Comparison of ENCODE assay signal across 17 cellular contexts in the genomic region with DNA sequence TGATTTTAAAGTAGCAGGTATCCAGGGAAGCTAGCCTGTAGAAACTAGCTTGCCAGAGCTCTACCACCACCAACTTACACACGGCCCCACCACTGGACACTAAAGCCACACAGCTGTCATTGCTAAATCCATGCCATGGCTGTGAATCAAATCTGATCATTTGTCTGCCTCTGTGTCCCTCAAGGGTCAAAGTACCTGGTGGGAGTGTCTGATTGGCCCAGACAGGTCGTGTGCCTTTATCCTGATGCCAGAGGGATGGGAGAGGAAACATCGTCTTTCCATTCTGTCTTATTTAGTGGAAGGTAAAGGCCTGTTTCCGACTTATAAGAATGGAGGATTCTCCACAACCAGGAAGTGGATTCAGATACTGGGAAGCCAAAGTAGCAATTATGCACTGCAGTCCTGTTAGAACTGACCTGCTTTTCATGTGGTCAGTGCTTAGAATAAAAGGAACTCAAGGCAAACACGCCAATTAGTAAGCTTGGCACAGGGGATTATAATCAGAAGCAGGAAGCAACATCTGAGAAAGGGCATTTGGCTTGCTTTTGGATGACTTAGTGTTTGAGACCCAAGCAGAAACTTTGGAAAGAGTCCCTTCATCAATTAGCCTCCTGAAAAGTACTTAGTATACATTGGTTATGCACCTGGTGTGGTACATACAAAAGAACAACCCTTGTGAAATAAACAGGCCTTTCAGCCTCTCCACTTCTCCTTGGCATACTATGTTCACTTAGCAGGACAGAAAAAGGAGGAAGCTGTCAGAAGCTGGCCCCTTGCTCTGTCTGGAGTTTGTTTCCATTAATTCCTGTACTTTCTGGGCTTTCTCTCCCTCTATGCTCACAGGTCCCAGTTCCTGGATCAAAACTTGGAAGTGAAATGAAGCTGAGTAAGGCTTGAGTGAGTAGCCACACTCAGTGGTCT.
DNase-seq lines count a peak whose midpoint lies in the region; ATAC-seq and TF ChIP-seq lines count a peak whose summit lies in the region.
"Had no signal": no experiment of that assay in that cellular context is flagged by ENCODE, and none has a peak within 500 bp of the region (broad histone marks: within the 10 kb centered on the region; RNA-seq: fewer than 3 reads in every experiment).

No MANE protein-coding gene starts in this region.

- H3K9ac ChIP-seq in IMR-90 (ENCODE audit: low read depth, low read length): no peak overlapping the region

- H3K36me3 Mint-ChIP-seq in brain: no peaks in the 10 kb centered on the region
- H3K36me3 Mint-ChIP-seq in stimulated activated memory B cell treated with anti-CD40 and anti-IgM and Interleukin-4, amounts not matched to agents 10 μg/mL and 1 μg/mL and 100 μg/mL, for 72 hours: no peaks in the 10 kb centered on the region
- H3K36me3 Mint-ChIP-seq: CD14-positive monocyte had no signal

- H4K91ac ChIP-seq in IMR-90 (ENCODE audit: insufficient read depth, low read depth, low read length): no peak overlapping the region

- no peak overlapping the region for H2BK5ac ChIP-seq in IMR-90 (ENCODE audit: low read depth, low read length, poor library complexity, severe bottlenecking)

- H2BK20ac ChIP-seq in IMR-90 (ENCODE audit: low read depth, low read length): no peak overlapping the region

- TF ChIP-seq RAD21 in IMR-90 (IDR thresholded peaks at IDR 0.05; ENCODE audit: low read length): no peak

- H3K79me1 ChIP-seq in IMR-90 (ENCODE audit: low read depth in 1 of 2, low read length in 2 of 2): no peaks in the 10 kb centered on the region

- no peaks in the 10 kb centered on the region for H3K9me3 ChIP-seq in IMR-90 (ENCODE audit: control insufficient read depth, insufficient read depth, low read length)

- BruUV-seq in IMR-90 (replicated peaks; lab: Mats Ljungman, UMichigan): no TSS peak

- H2BK120ac ChIP-seq in IMR-90 (ENCODE audit: low read depth, low read length): no peak overlapping the region

- H3K27me3 ChIP-seq in IMR-90 (ENCODE audit: control insufficient read depth, insufficient read depth, low read length) (no peaks in the 10 kb centered on the region), foreskin keratinocyte (no peaks in the 10 kb centered on the region)

- in situ Hi-C loops in IMR-90 (cut with MboI; ENCODE audit: low sequenced_read_pairs): no loop called here

- H2AK9ac ChIP-seq in IMR-90 (replicated peaks; ENCODE audit: low read depth, low read length, poor library complexity): no peak overlapping the region

- peaks cover 1% of the 10 kb centered on the region; the same call in 1 of the 2 replicates for H3K9me1 ChIP-seq in IMR-90 (ENCODE audit: insufficient read depth, low read length)

- no peak overlapping the region for H4K8ac ChIP-seq in IMR-90 (ENCODE audit: low read depth in 2 of 2, low read length in 2 of 2)

- H3K4ac ChIP-seq in IMR-90 (ENCODE audit: low read depth, low read length): no peak overlapping the region

- TF ChIP-seq POLR2A in IMR-90 (IDR thresholded peaks at IDR 0.05; ENCODE audit: low read depth, low read length): no peak

- H2BK15ac ChIP-seq in IMR-90 (ENCODE audit: low read depth, low read length): no peak overlapping the region

- H4K5ac ChIP-seq in IMR-90 (ENCODE audit: low read depth, low read length): no peak overlapping the region; the same call in 1 of the 2 replicates

- peak overlapping the region; percentile 25 for H2AFZ ChIP-seq in IMR-90 (replicated peaks; ENCODE audit: low read length, poor library complexity)

- no peaks in the 10 kb centered on the region for H4K20me1 ChIP-seq in IMR-90 (ENCODE audit: insufficient read depth, low read length)

- WGBS in IMR-90 (ENCODE audit: extremely low coverage in 2 of 2, insufficient read length in 1 of 2), 2 experiments: 88% methylated on average over 2 of the region's 5 CpGs; no CpG with 5 or more reads in 1 of the 2 experiments

- H3K4me1 ChIP-seq in IMR-90 (ENCODE audit: control insufficient read depth, insufficient read depth, low read length) (peaks cover 3% of the 10 kb centered on the region; the same call in 1 of the 2 replicates), foreskin keratinocyte (peaks cover 2% of the 10 kb centered on the region)

- TF ChIP-seq CTCF in IMR-90 (conservative IDR thresholded peaks at IDR 0.05; ENCODE audit: low read depth, low read length): no peak
- no peak for TF ChIP-seq CTCF in brain (conservative IDR thresholded peaks at IDR 0.05)
- no peak for TF ChIP-seq CTCF in foreskin keratinocyte (conservative IDR thresholded peaks at IDR 0.05)

- H3K4me3 ChIP-seq in IMR-90 (ENCODE audit: insufficient read depth, low read depth, low read length): no peak overlapping the region
- H3K4me3 ChIP-seq: GM12878 had no signal

- H3K14ac ChIP-seq in IMR-90 (replicated peaks; ENCODE audit: low read depth, low read length): no peak overlapping the region

- no peak for ATAC-seq in IMR-90 (ENCODE audit: low read depth)
- no peak for ATAC-seq in foreskin keratinocyte
- ATAC-seq in stimulated activated memory B cell treated with anti-CD40 and anti-IgM and Interleukin-4, amounts not matched to agents 10 μg/mL and 1 μg/mL and 100 μg/mL, for 72 hours: no peak
- ATAC-seq: activated T-cell treated with anti-CD3 and anti-CD28 coated beads, Interleukin-2, amount 50 U/mL, for 4 hours; GM12878; HCT116; Right ventricle myocardium inferior had no signal

- peak overlapping the region in 4 of 5 experiments; percentile 25 to 72 (median 57) for H3K27ac Mint-ChIP-seq in brain
- H3K27ac Mint-ChIP-seq in stimulated activated memory B cell treated with anti-CD40 and anti-IgM and Interleukin-4, amounts not matched to agents 10 μg/mL and 1 μg/mL and 100 μg/mL, for 72 hours: no peak overlapping the region

- no peak overlapping the region; the same call in 1 of the 2 replicates for H2AK5ac ChIP-seq in IMR-90 (ENCODE audit: low read depth, low read length)

- POLR2A ChIA-PET in IMR-90 (lab: Charles Lee; ENCODE audit: unreplicated experiment): no interaction called here

- CTCF ChIA-PET in IMR-90 (lab: Yijun Ruan, JAX): no interaction called here

- dilution Hi-C loops in IMR-90 (cut with HindIII; ENCODE audit: low sequenced_read_pairs, unreplicated experiment): no loop called here

- no peak overlapping the region for H3K4me2 ChIP-seq in IMR-90 (ENCODE audit: low read depth, low read length)

- peaks cover 0 to 16% (median 6%) of the 10 kb centered on the region in 5 experiments for H3K9me3 Mint-ChIP-seq in brain
- no peaks in the 10 kb centered on the region for H3K9me3 Mint-ChIP-seq in stimulated activated memory B cell treated with anti-CD40 and anti-IgM and Interleukin-4, amounts not matched to agents 10 μg/mL and 1 μg/mL and 100 μg/mL, for 72 hours
- H3K9me3 Mint-ChIP-seq: activated T-cell treated with anti-CD3 and anti-CD28 coated beads, Interleukin-2, amount 50 U/mL, for 4 hours had no signal

- no peaks in the 10 kb centered on the region for H3K36me3 ChIP-seq in IMR-90 (ENCODE audit: control insufficient read depth, insufficient read depth, low read length)

- H3K18ac ChIP-seq in IMR-90 (ENCODE audit: low read depth, low read length): no peak overlapping the region

- H3K4me1 Mint-ChIP-seq in brain: peaks cover 18% of the 10 kb centered on the region
- H3K4me1 Mint-ChIP-seq in stimulated activated memory B cell treated with anti-CD40 and anti-IgM and Interleukin-4, amounts not matched to agents 10 μg/mL and 1 μg/mL and 100 μg/mL, for 72 hours: no peaks in the 10 kb centered on the region

- no peaks in the 10 kb centered on the region for H3K27me3 Mint-ChIP-seq in brain
- H3K27me3 Mint-ChIP-seq in stimulated activated memory B cell treated with anti-CD40 and anti-IgM and Interleukin-4, amounts not matched to agents 10 μg/mL and 1 μg/mL and 100 μg/mL, for 72 hours: no peaks in the 10 kb centered on the region

- H3K4me3 Mint-ChIP-seq in brain: no peak overlapping the region
- no peak overlapping the region for H3K4me3 Mint-ChIP-seq in stimulated activated memory B cell treated with anti-CD40 and anti-IgM and Interleukin-4, amounts not matched to agents 10 μg/mL and 1 μg/mL and 100 μg/mL, for 72 hours
- H3K4me3 Mint-ChIP-seq: activated T-cell treated with anti-CD3 and anti-CD28 coated beads, Interleukin-2, amount 50 U/mL, for 4 hours; CD14-positive monocyte had no signal

- H3K27ac ChIP-seq in IMR-90 (ENCODE audit: insufficient read depth, low read length) (no peak overlapping the region), foreskin keratinocyte (no peak overlapping the region)

- DNase-seq in IMR-90 (no peak), NCI-H2029 treated with DMSO at 0.1 percent for 48 hours (lab: John Stamatoyannopoulos, UW) (peak; percentile 4), putamen (ENCODE audit: low spot score) (peak; percentile 13), epidermal melanocyte (ENCODE audit: insufficient read length, low spot score) (no peak), foreskin keratinocyte (no peak)
- DNase-seq: activated CD4-positive, alpha-beta T cell treated with anti-CD3 and anti-CD28 coated beads, Interleukin-2, amount 50 U/mL, for 1 hour; activated T-cell treated with anti-CD3 and anti-CD28 coated beads, Interleukin-2, amount 50 U/mL, for 4 hours; EL; NCI-H1694 treated with DMSO at 0.1 percent for 48 hours; NCI-H748 treated with DMSO at 0.1 percent for 48 hours; T-helper 9 cell had no signal

- intact Hi-C loops in IMR-90 (cut with micrococcal nuclease): no loop called here

- H3K56ac ChIP-seq in IMR-90 (ENCODE audit: extremely low read depth, insufficient read depth, low read length): no peak overlapping the region

- H3K23ac ChIP-seq in IMR-90 (ENCODE audit: low read depth, low read length): no peak overlapping the region

TF ChIP-seq in IMR-90, 13 proteins besides CTCF, POLR2A, EP300 and RAD21 (continues in another document):
- TF ChIP-seq ELK1 (IDR thresholded peaks at IDR 0.05; ENCODE audit: borderline replicate concordance, low read depth, low read length): no peak
- no peak for TF ChIP-seq MAZ (IDR thresholded peaks at IDR 0.05; ENCODE audit: borderline replicate concordance, low read depth, low read length)
- TF ChIP-seq MAFK (IDR thresholded peaks at IDR 0.05; ENCODE audit: low read depth, low read length): no peak
- no peak for TF ChIP-seq NFE2L2 (IDR thresholded peaks at IDR 0.05; ENCODE audit: low read depth, low read length)
- TF ChIP-seq SMC3 (IDR thresholded peaks at IDR 0.05; ENCODE audit: low read depth, low read length): no peak

Comparison
In these comparisons a context has a peak if more than half of its experiments do, and no peak if none do; other contexts are left out.
1. DNase-seq: peak in NCI-H2029 treated with DMSO at 0.1 percent for 48 hours (single experiment) and putamen (single experiment); none in IMR-90 (single experiment), epidermal melanocyte (single experiment) and foreskin keratinocyte (0 of 2).